In the genomic region with DNA sequence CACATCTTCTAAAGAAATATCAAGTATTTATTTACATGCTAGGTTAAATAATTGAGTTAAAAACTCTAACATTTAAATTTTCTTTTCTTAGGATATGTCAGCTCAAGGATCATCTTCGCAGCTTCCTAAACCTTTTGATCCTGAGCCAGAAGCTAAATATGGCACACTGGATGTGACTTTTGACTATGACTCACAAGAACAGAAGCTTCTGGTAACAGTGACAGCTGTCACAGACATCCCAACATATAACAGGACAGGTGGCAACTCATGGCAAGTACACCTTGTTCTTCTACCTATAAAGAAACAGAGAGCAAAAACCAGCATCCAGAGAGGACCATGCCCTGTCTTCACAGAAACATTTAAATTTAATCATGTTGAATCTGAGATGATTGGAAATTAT, we compare ENCODE assay signal across 14 cellular contexts.
"Had no signal": no experiment of that assay in that cellular context is flagged by ENCODE, and none has a peak within 500 bp of the region (broad histone marks: within the 10 kb centered on the region; RNA-seq: fewer than 3 reads in every experiment).

No MANE protein-coding gene starts in this region.

- H3K4me3 Mint-ChIP-seq: activated CD4-positive, alpha-beta memory T cell treated with anti-CD3 and anti-CD28 coated beads, Interleukin-2, amount 10 ng/mL, durations not matched to agents 7 days and 5 days; activated CD4-positive, alpha-beta T cell treated with anti-CD3 and anti-CD28 coated beads for 36 hours; activated naive CD8-positive, alpha-beta T cell treated with anti-CD3 and anti-CD28 coated beads for 36 hours had no signal

- H3K9me3 ChIP-seq: breast epithelium, colonic mucosa, esophagus squamous epithelium, pancreas had no signal

- H3K9me3 Mint-ChIP-seq: activated CD4-positive, alpha-beta memory T cell treated with anti-CD3 and anti-CD28 coated beads, Interleukin-2, amount 10 ng/mL, durations not matched to agents 7 days and 5 days; activated naive CD8-positive, alpha-beta T cell treated with anti-CD3 and anti-CD28 coated beads for 36 hours had no signal

- DNase-seq: activated CD4-positive, alpha-beta memory T cell treated with anti-CD3 and anti-CD28 coated beads, Interleukin-2, amount 10 ng/mL, durations not matched to agents 7 days and 5 days; activated CD4-positive, alpha-beta T cell treated with anti-CD3 and anti-CD28 coated beads for 36 hours; activated gamma-delta T cell treated with Interleukin-2 at 50 U/mL for 16 hours; activated naive CD8-positive, alpha-beta T cell treated with anti-CD3 and anti-CD28 coated beads for 36 hours; activated T-cell treated with anti-CD3 and anti-CD28 coated beads, Interleukin-2, amount 50 U/mL, for 48 hours; colonic mucosa; esophagus squamous epithelium; foreskin fibroblast; kidney; pancreas; retina; T1000 had no signal

- H3K36me3 Mint-ChIP-seq: activated naive CD8-positive, alpha-beta T cell treated with anti-CD3 and anti-CD28 coated beads for 36 hours had no signal

- H3K36me3 ChIP-seq: breast epithelium, colonic mucosa, esophagus squamous epithelium, pancreas had no signal

- H3K27ac Mint-ChIP-seq: activated CD4-positive, alpha-beta memory T cell treated with anti-CD3 and anti-CD28 coated beads, Interleukin-2, amount 10 ng/mL, durations not matched to agents 7 days and 5 days; activated CD4-positive, alpha-beta T cell treated with anti-CD3 and anti-CD28 coated beads for 36 hours; activated naive CD8-positive, alpha-beta T cell treated with anti-CD3 and anti-CD28 coated beads for 36 hours had no signal

- H3K4me1 Mint-ChIP-seq: activated CD4-positive, alpha-beta memory T cell treated with anti-CD3 and anti-CD28 coated beads, Interleukin-2, amount 10 ng/mL, durations not matched to agents 7 days and 5 days; activated CD4-positive, alpha-beta T cell treated with anti-CD3 and anti-CD28 coated beads for 36 hours; activated naive CD8-positive, alpha-beta T cell treated with anti-CD3 and anti-CD28 coated beads for 36 hours had no signal

- H3K27me3 ChIP-seq: colonic mucosa had no signal

- H3K27ac ChIP-seq: breast epithelium, colonic mucosa, esophagus squamous epithelium, pancreas, skin epidermis had no signal

- H3K4me3 ChIP-seq: breast epithelium, colonic mucosa, esophagus squamous epithelium, pancreas, skin epidermis had no signal

- FAIRE-seq: kidney, pancreas had no signal

- H3K4me1 ChIP-seq: breast epithelium, colonic mucosa, esophagus squamous epithelium had no signal
